19 cellular contexts compared by ENCODE assay signal in the genomic region with DNA sequence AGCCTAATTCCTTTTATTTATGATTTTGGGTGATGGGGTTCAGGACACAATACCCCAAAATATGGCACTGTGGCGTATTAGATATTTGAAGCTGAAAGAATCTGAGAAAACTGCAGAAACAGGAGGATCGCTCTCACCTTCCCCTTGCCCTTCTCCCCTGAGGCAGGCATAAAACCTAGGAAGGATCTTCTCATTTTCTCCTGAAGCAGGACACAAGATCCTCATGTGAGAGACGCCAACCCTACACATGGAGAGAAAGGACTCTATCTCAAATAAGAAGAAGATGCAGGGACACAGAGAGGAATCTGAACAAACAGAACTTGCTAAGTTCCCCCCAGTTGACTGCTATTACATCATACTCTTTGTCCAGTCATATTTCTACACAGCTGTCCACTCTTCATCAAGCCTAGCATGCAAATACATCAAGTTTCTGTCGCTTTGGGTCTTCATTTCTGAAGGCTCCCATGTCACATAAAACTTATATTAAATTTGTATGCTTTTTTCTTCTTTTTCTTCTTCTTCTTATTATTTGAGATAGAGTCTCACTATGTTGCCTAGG.
DNase-seq lines count a peak whose midpoint lies in the region; ATAC-seq, FAIRE-seq and TF ChIP-seq lines count a peak whose summit lies in the region.
"Had no signal": no experiment of that assay in that cellular context is flagged by ENCODE, and none has a peak within 500 bp of the region (broad histone marks: within the 10 kb centered on the region; RNA-seq: fewer than 3 reads in every experiment).

No MANE protein-coding gene starts in this region.

- H3K4me1 Mint-ChIP-seq in Caco-2 (ENCODE audit: low read depth, unreplicated experiment): peaks cover 27% of the 10 kb centered on the region
- peaks cover 53 to 72% of the 10 kb centered on the region in 2 donors for H3K4me1 Mint-ChIP-seq in stimulated activated naive B cell treated with anti-CD40 and anti-IgM and Interleukin-4, amounts not matched to agents 10 μg/mL and 1 μg/mL and 100 μg/mL, for 72 hours

- peaks cover 15% of the 10 kb centered on the region for H3K36me3 Mint-ChIP-seq in Caco-2 (ENCODE audit: insufficient read depth, unreplicated experiment)
- peaks cover 17 to 28% of the 10 kb centered on the region in 2 donors for H3K36me3 Mint-ChIP-seq in stimulated activated naive B cell treated with anti-CD40 and anti-IgM and Interleukin-4, amounts not matched to agents 10 μg/mL and 1 μg/mL and 100 μg/mL, for 72 hours

- no peaks in the 10 kb centered on the region for H3K27me3 Mint-ChIP-seq in Caco-2 (ENCODE audit: insufficient read depth, unreplicated experiment)
- H3K27me3 Mint-ChIP-seq in stimulated activated naive B cell treated with anti-CD40 and anti-IgM and Interleukin-4, amounts not matched to agents 10 μg/mL and 1 μg/mL and 100 μg/mL, for 72 hours: no peaks in the 10 kb centered on the region

- FAIRE-seq in HepG2 (lab: Jason Lieb, UNC) (no peak), RCC 7860 (lab: Jason Lieb, UNC) (no peak)
- FAIRE-seq: GM12878, GM18507 had no signal

- no peaks in the 10 kb centered on the region for H4K20me1 ChIP-seq in HepG2 (ENCODE audit: insufficient read depth, low read length)

- H3K27me3 ChIP-seq in Caco-2 (replicated peaks; ENCODE audit: control insufficient read depth, insufficient read depth, low read length): no peaks in the 10 kb centered on the region
- no peaks in the 10 kb centered on the region for H3K27me3 ChIP-seq in HepG2 (ENCODE audit: control insufficient read depth in 1 of 2, insufficient read depth in 2 of 2, low read length in 2 of 2)

- no peak for ATAC-seq in HepG2
- no peak for ATAC-seq in stimulated activated naive B cell treated with anti-CD40 and anti-IgM and Interleukin-4, amounts not matched to agents 10 μg/mL and 1 μg/mL and 100 μg/mL, for 72 hours (replicated peaks)
- ATAC-seq: GM12878, PC-3 had no signal

- H3K9me3 ChIP-seq in Caco-2 (no peaks in the 10 kb centered on the region), HepG2 (ENCODE audit: low read length) (no peaks in the 10 kb centered on the region)

- intact Hi-C loops in Caco-2 (cut with micrococcal nuclease; ENCODE audit: unreplicated experiment) (no loop called here), HepG2 (cut with micrococcal nuclease; ENCODE audit: unreplicated experiment) (no loop called here)

- no TSS peak for BruUV-seq in Caco-2 (replicated peaks; lab: Mats Ljungman, UMichigan)
- BruUV-seq in HepG2 (replicated peaks; lab: Mats Ljungman, UMichigan): no TSS peak

- WGBS in HepG2 (ENCODE audit: low lambda C conversion rate): 95% methylated on average over 4 of the region's 4 CpGs

- no peak overlapping the region for H3K4me2 ChIP-seq in HepG2 (ENCODE audit: low read depth, low read length)

- no peak overlapping the region for H3K27ac ChIP-seq in HepG2 (ENCODE audit: extremely low read length, insufficient read depth, low read length)

- DNase-seq in Caco-2: no peak
- peak; percentile 75 for DNase-seq in OCI-M1 (lab: John Stamatoyannopoulos, UW)
- no peak for DNase-seq in HepG2 (ENCODE audit: low spot score)
- DNase-seq in stimulated activated naive B cell treated with anti-CD40 and anti-IgM and Interleukin-4, amounts not matched to agents 10 μg/mL and 1 μg/mL and 100 μg/mL, for 72 hours: no peak
- DNase-seq in erythroblast (lab: John Stamatoyannopoulos, UW): no peak
- no peak for DNase-seq in amygdala (lab: John Stamatoyannopoulos, UW)
- DNase-seq in RCC 7860 (ENCODE audit: low spot score): no peak
- DNase-seq: C1 segment of cervical spinal cord, COR-L47, H7, Karpas-422, MV-4-11, NCI-H1436, NCI-H2081 treated with DMSO at 0.1 percent for 48 hours, NCI-H2227 treated with DMSO at 0.1 percent for 48 hours, NCI-H526 treated with DMSO at 0.1 percent for 48 hours, PC-3 had no signal

- in situ Hi-C loops in HepG2 (cut with HindIII; ENCODE audit: extremely low pct_ligation_motif_present, low pct_unique_long_range_greater_than_20kb): no loop called here

- TF ChIP-seq POLR2A in HepG2 (IDR thresholded peaks at IDR 0.05; ENCODE audit: insufficient read depth in 1 of 2, low read depth in 2 of 2, low read length in 2 of 2) (no peak), erythroblast (IDR thresholded peaks at IDR 0.05; ENCODE audit: low read length) (no peak)

- peak overlapping the region; percentile 27 for H3K27ac Mint-ChIP-seq in Caco-2 (ENCODE audit: unreplicated experiment)
- peak overlapping the region; percentile 7 for H3K27ac Mint-ChIP-seq in stimulated activated naive B cell treated with anti-CD40 and anti-IgM and Interleukin-4, amounts not matched to agents 10 μg/mL and 1 μg/mL and 100 μg/mL, for 72 hours

- TF ChIP-seq RAD21 in HepG2 (CRISPR knock-in tag; IDR thresholded peaks at IDR 0.05): no peak

- H3K9me3 Mint-ChIP-seq in Caco-2 (ENCODE audit: unreplicated experiment): no peaks in the 10 kb centered on the region
- H3K9me3 Mint-ChIP-seq in stimulated activated naive B cell treated with anti-CD40 and anti-IgM and Interleukin-4, amounts not matched to agents 10 μg/mL and 1 μg/mL and 100 μg/mL, for 72 hours: peaks cover 0 to 4% of the 10 kb centered on the region in 2 donors

- no peak overlapping the region for H3K4me3 Mint-ChIP-seq in Caco-2 (ENCODE audit: unreplicated experiment)
- H3K4me3 Mint-ChIP-seq in stimulated activated naive B cell treated with anti-CD40 and anti-IgM and Interleukin-4, amounts not matched to agents 10 μg/mL and 1 μg/mL and 100 μg/mL, for 72 hours: no peak overlapping the region

- CTCF ChIA-PET in Caco-2 (lab: Charles Lee): no interaction called here
- CTCF ChIA-PET in HepG2 (lab: Yijun Ruan, JAX; ENCODE audit: low intra/inter-chr PET ratio, low total read pairs): no interaction called here

- no peak for TF ChIP-seq EP300 in HepG2 (IDR thresholded peaks at IDR 0.05; ENCODE audit: low read depth in 2 of 2, low read length in 2 of 2)
- no peak for TF ChIP-seq EP300 in HepG2 (CRISPR knock-in tag; IDR thresholded peaks at IDR 0.05; ENCODE audit: borderline replicate concordance)

- H2AFZ ChIP-seq in HepG2 (ENCODE audit: low read length): no peak overlapping the region

- peaks cover 19% of the 10 kb centered on the region for H3K4me1 ChIP-seq in Caco-2
- H3K4me1 ChIP-seq in HepG2 (ENCODE audit: insufficient read depth, low read length): no peaks in the 10 kb centered on the region

- POLR2A ChIA-PET in Caco-2 (lab: Charles Lee): no interaction called here
- POLR2A ChIA-PET in HepG2 (lab: Yijun Ruan, JAX): no interaction called here

- H3K4me3 ChIP-seq in Caco-2 (ENCODE audit: low read depth, low read length) (no peak overlapping the region), HepG2 (replicated peaks in 1 of 3; ENCODE audit: insufficient read depth in 1 of 3, low read depth in 2 of 3, low read length in 3 of 3) (no peak overlapping the region)
- H3K4me3 ChIP-seq: GM12878 had no signal

- H3K9ac ChIP-seq in HepG2 (ENCODE audit: insufficient read depth, low read depth, low read length): no peak overlapping the region

- H3K79me2 ChIP-seq in HepG2 (ENCODE audit: insufficient read depth, low read length): no peaks in the 10 kb centered on the region

- TF ChIP-seq CTCF in Caco-2 (IDR thresholded peaks at IDR 0.05; ENCODE audit: insufficient read depth in 1 of 2, low read depth in 1 of 2, low read length in 1 of 2, severe bottlenecking in 1 of 2, unreplicated experiment in 1 of 2) (no peak), HepG2 (CRISPR knock-in tag; IDR thresholded peaks at IDR 0.05) (no peak)

- no peaks in the 10 kb centered on the region for H3K36me3 ChIP-seq in Caco-2 (ENCODE audit: control insufficient read depth, insufficient read depth, low read length)
- no peaks in the 10 kb centered on the region; a peak in 1 of 5 replicates for H3K36me3 ChIP-seq in HepG2 (replicated peaks in 1 of 2; ENCODE audit: control insufficient read depth in 1 of 2, insufficient read depth in 2 of 2, low read length in 2 of 2)

TF ChIP-seq in HepG2, 621 proteins besides CTCF, POLR2A, EP300 and RAD21:
- TF ChIP-seq CEBPB (IDR thresholded peaks at IDR 0.05; ENCODE audit: borderline replicate concordance, low read depth, low read length): peak; percentile 44; the same call in 1 of the 2 replicates
- TF ChIP-seq MBD4 (IDR thresholded peaks at IDR 0.05; ENCODE audit: borderline replicate concordance, low read length): no peak
- TF ChIP-seq ZNF543 (CRISPR knock-in tag; IDR thresholded peaks at IDR 0.05): no peak
